Comparison of ENCODE assay signal across 1 cellular context in genomic region chr3:12840591-12841084, GRCh38.
TF ChIP-seq lines count a peak whose summit lies in the region.

No MANE protein-coding gene starts in this region.

TF ChIP-seq in HepG2, 621 proteins besides CTCF, POLR2A, EP300 and RAD21:
- peak; percentile 54; the same call in 1 of the 2 replicates for TF ChIP-seq SNAI1 (CRISPR knock-in tag; IDR thresholded peaks at IDR 0.05; ENCODE audit: borderline replicate concordance)
- no peak for TF ChIP-seq CEBPZ (IDR thresholded peaks at IDR 0.05; ENCODE audit: low read length)
- no peak for TF ChIP-seq DNMT3B (CRISPR knock-in tag; conservative IDR thresholded peaks at IDR 0.05)
- TF ChIP-seq ATF4 (CRISPR knock-in tag; IDR thresholded peaks at IDR 0.05) = peak in 1 of 2 experiments; percentile 1; a peak in 1 of 4 replicates
- no peak for TF ChIP-seq SCMH1 (CRISPR knock-in tag; IDR thresholded peaks at IDR 0.05; ENCODE audit: borderline replicate concordance)
- TF ChIP-seq ZNF251 (CRISPR knock-in tag; IDR thresholded peaks at IDR 0.05) = no peak
- TF ChIP-seq ZNF703 (CRISPR knock-in tag; IDR thresholded peaks at IDR 0.05; ENCODE audit: borderline replicate concordance) = no peak
- 0 out of 2 replicates have a peak, but pooled peaks have one; percentile 6 for TF ChIP-seq KDM5B (CRISPR knock-in tag; IDR thresholded peaks at IDR 0.05; ENCODE audit: borderline replicate concordance)
- 0 out of 2 replicates have a peak, but pooled peaks have one; percentile 47 for TF ChIP-seq REL (CRISPR knock-in tag; conservative IDR thresholded peaks at IDR 0.05)
- TF ChIP-seq NONO (IDR thresholded peaks at IDR 0.05) = no peak
- 0 out of 2 replicates have a peak, but pooled peaks have one; percentile 16 for TF ChIP-seq NONO (CRISPR knock-in tag; conservative IDR thresholded peaks at IDR 0.05)
- TF ChIP-seq SNAPC2 (CRISPR knock-in tag; IDR thresholded peaks at IDR 0.05) = no peak
- TF ChIP-seq NR2F6 (IDR thresholded peaks at IDR 0.05) = peak; percentile 3; the same call in 1 of the 2 replicates
- TF ChIP-seq NR2F6 (CRISPR knock-in tag; IDR thresholded peaks at IDR 0.05) = no peak
- TF ChIP-seq MXD3 (CRISPR knock-in tag; IDR thresholded peaks at IDR 0.05) = no peak
TF ChIP-seq in HepG2: peak in this region for 6.
